1 cellular context compared by ENCODE assay signal in genomic region chr16:88784074-88784855, GRCh38.
TF ChIP-seq lines count a peak whose summit lies in the region.

No MANE protein-coding gene starts in this region.

TF ChIP-seq in HepG2, 621 proteins besides CTCF, POLR2A, EP300 and RAD21 (continued from another document and continues in another):
- no peak for TF ChIP-seq AFF4 (CRISPR knock-in tag; IDR thresholded peaks at IDR 0.05)
- no peak; the same call in 1 of the 2 replicates for TF ChIP-seq ZNF451 (CRISPR knock-in tag; IDR thresholded peaks at IDR 0.05)
- TF ChIP-seq TBX2 (CRISPR knock-in tag; IDR thresholded peaks at IDR 0.05; ENCODE audit: borderline replicate concordance) = no peak
- TF ChIP-seq SMAD3 (CRISPR knock-in tag; IDR thresholded peaks at IDR 0.05) = no peak
- TF ChIP-seq HNRNPLL (IDR thresholded peaks at IDR 0.05; ENCODE audit: low read depth, low read length, poor library complexity, severe bottlenecking) = no peak
- no peak for TF ChIP-seq GPBP1L1 (CRISPR knock-in tag; IDR thresholded peaks at IDR 0.05)
- TF ChIP-seq NFRKB (IDR thresholded peaks at IDR 0.05) = no peak
- no peak for TF ChIP-seq TP53 (CRISPR knock-in tag; conservative IDR thresholded peaks at IDR 0.05)
- TF ChIP-seq HDAC6 (IDR thresholded peaks at IDR 0.05; ENCODE audit: low read depth, low read length) = no peak
- TF ChIP-seq KAT7 (CRISPR knock-in tag; IDR thresholded peaks at IDR 0.05; ENCODE audit: borderline replicate concordance) = no peak; the same call in 1 of the 2 replicates
- TF ChIP-seq ZBTB10 (CRISPR knock-in tag; IDR thresholded peaks at IDR 0.05; ENCODE audit: borderline replicate concordance) = no peak; the same call in 1 of the 2 replicates
- no peak for TF ChIP-seq PHB2 (IDR thresholded peaks at IDR 0.05; ENCODE audit: partially characterized antibody)
- TF ChIP-seq SMYD3 (CRISPR knock-in tag; IDR thresholded peaks at IDR 0.05) = no peak
- TF ChIP-seq TEF (CRISPR knock-in tag; IDR thresholded peaks at IDR 0.05) = no peak
- TF ChIP-seq KLF6 (CRISPR knock-in tag; IDR thresholded peaks at IDR 0.05) = 0 out of 2 replicates have a peak, but pooled peaks have one; percentile 46
- no peak for TF ChIP-seq RARA (CRISPR knock-in tag; IDR thresholded peaks at IDR 0.05)
- TF ChIP-seq HES4 (CRISPR knock-in tag; IDR thresholded peaks at IDR 0.05; ENCODE audit: borderline replicate concordance) = peak; percentile 76; the same call in 1 of the 2 replicates
- TF ChIP-seq ZNF350 (CRISPR knock-in tag; IDR thresholded peaks at IDR 0.05; ENCODE audit: borderline replicate concordance, low read depth) = peak; percentile 56; the same call in 1 of the 2 replicates
- TF ChIP-seq SOX5 (CRISPR knock-in tag; IDR thresholded peaks at IDR 0.05; ENCODE audit: borderline replicate concordance) = no peak
- 0 out of 2 replicates have a peak, but pooled peaks have one; percentile 25 for TF ChIP-seq RXRB (CRISPR knock-in tag; IDR thresholded peaks at IDR 0.05; ENCODE audit: borderline replicate concordance)
- TF ChIP-seq BRCA1 (CRISPR knock-in tag; IDR thresholded peaks at IDR 0.05) = no peak; the same call in 1 of the 2 replicates
- TF ChIP-seq TCF12 (IDR thresholded peaks at IDR 0.05) = no peak
- no peak for TF ChIP-seq TCF12 (CRISPR knock-in tag; IDR thresholded peaks at IDR 0.05)
- no peak for TF ChIP-seq PPARG (CRISPR knock-in tag; conservative IDR thresholded peaks at IDR 0.05)
- TF ChIP-seq REL (CRISPR knock-in tag; conservative IDR thresholded peaks at IDR 0.05) = no peak; the same call in 1 of the 2 replicates
- TF ChIP-seq ZFP91 (CRISPR knock-in tag; IDR thresholded peaks at IDR 0.05; ENCODE audit: borderline replicate concordance) = no peak
- no peak for TF ChIP-seq NCOA1 (CRISPR knock-in tag; IDR thresholded peaks at IDR 0.05)
- TF ChIP-seq HNF4A (CRISPR knock-in tag; IDR thresholded peaks at IDR 0.05) = no peak
- TF ChIP-seq ZNF138 (CRISPR knock-in tag; IDR thresholded peaks at IDR 0.05; ENCODE audit: low read depth) = no peak
- no peak; the same call in 1 of the 2 replicates for TF ChIP-seq MXD4 (CRISPR knock-in tag; IDR thresholded peaks at IDR 0.05)
- no peak for TF ChIP-seq ZNF121 (CRISPR knock-in tag; IDR thresholded peaks at IDR 0.05)
- TF ChIP-seq UBTF (CRISPR knock-in tag; IDR thresholded peaks at IDR 0.05) = peak; percentile 77; the same call in 1 of the 2 replicates
- no peak for TF ChIP-seq ZNF841 (CRISPR knock-in tag; IDR thresholded peaks at IDR 0.05; ENCODE audit: borderline replicate concordance)
- no peak for TF ChIP-seq PAX8 (CRISPR knock-in tag; IDR thresholded peaks at IDR 0.05; ENCODE audit: borderline replicate concordance)
- no peak for TF ChIP-seq SNAPC5 (CRISPR knock-in tag; IDR thresholded peaks at IDR 0.05; ENCODE audit: borderline replicate concordance)
- no peak for TF ChIP-seq NCOR1 (IDR thresholded peaks at IDR 0.05; ENCODE audit: borderline replicate concordance, low read length)
- TF ChIP-seq RBAK (CRISPR knock-in tag; IDR thresholded peaks at IDR 0.05) = no peak
- peak; percentile 1; the same call in 1 of the 2 replicates for TF ChIP-seq ZFX (CRISPR knock-in tag; IDR thresholded peaks at IDR 0.05; ENCODE audit: low read depth)
- TF ChIP-seq ZNF713 (CRISPR knock-in tag; IDR thresholded peaks at IDR 0.05) = no peak
- no peak for TF ChIP-seq FOXP1 (IDR thresholded peaks at IDR 0.05)
- no peak for TF ChIP-seq FOXP1 (CRISPR knock-in tag; IDR thresholded peaks at IDR 0.05)
- no peak for TF ChIP-seq CHCHD3 (CRISPR knock-in tag; IDR thresholded peaks at IDR 0.05)
- no peak for TF ChIP-seq RAD51 (IDR thresholded peaks at IDR 0.05; ENCODE audit: borderline replicate concordance)
- no peak for TF ChIP-seq ZSCAN29 (CRISPR knock-in tag; conservative IDR thresholded peaks at IDR 0.05)
- no peak for TF ChIP-seq ZNF75D (CRISPR knock-in tag; IDR thresholded peaks at IDR 0.05; ENCODE audit: borderline replicate concordance)
- peak; percentile 6; the same call in 1 of the 2 replicates for TF ChIP-seq ZKSCAN1 (IDR thresholded peaks at IDR 0.05; ENCODE audit: low read length)
- no peak for TF ChIP-seq SMAD9 (CRISPR knock-in tag; IDR thresholded peaks at IDR 0.05)
- TF ChIP-seq MYC (CRISPR knock-in tag; IDR thresholded peaks at IDR 0.05; ENCODE audit: borderline replicate concordance) = peak; percentile 56; the same call in 1 of the 2 replicates
- no peak; the same call in 1 of the 2 replicates for TF ChIP-seq KAT8 (CRISPR knock-in tag; IDR thresholded peaks at IDR 0.05)
- peak; percentile 23 for TF ChIP-seq HNRNPH1 (optimal IDR thresholded peaks at IDR 0.05; ENCODE audit: low read depth, low read length)
- TF ChIP-seq RBM22 (optimal IDR thresholded peaks at IDR 0.05; ENCODE audit: low read length) = no peak
- 0 out of 2 replicates have a peak, but pooled peaks have one; percentile 6 for TF ChIP-seq CEBPB (IDR thresholded peaks at IDR 0.05; ENCODE audit: borderline replicate concordance, low read depth, low read length)
- no peak for TF ChIP-seq FOXM1 (CRISPR knock-in tag; IDR thresholded peaks at IDR 0.05)
- no peak for TF ChIP-seq PITX1 (CRISPR knock-in tag; IDR thresholded peaks at IDR 0.05)
- no peak for TF ChIP-seq CENPBD1 (CRISPR knock-in tag; IDR thresholded peaks at IDR 0.05; ENCODE audit: borderline replicate concordance, low read depth)
- TF ChIP-seq ETS1 (CRISPR knock-in tag; IDR thresholded peaks at IDR 0.05) = no peak
- no peak for TF ChIP-seq SMARCE1 (IDR thresholded peaks at IDR 0.05; ENCODE audit: borderline replicate concordance)
- 0 out of 2 replicates have a peak, but pooled peaks have one; percentile 78 for TF ChIP-seq ZNF572 (CRISPR knock-in tag; IDR thresholded peaks at IDR 0.05)
- TF ChIP-seq ZFP90 (CRISPR knock-in tag; IDR thresholded peaks at IDR 0.05; ENCODE audit: borderline replicate concordance) = peak; percentile 40; the same call in 1 of the 2 replicates
- TF ChIP-seq ZNF740 (CRISPR knock-in tag; IDR thresholded peaks at IDR 0.05) = peak; percentile 74; the same call in 1 of the 2 replicates
- TF ChIP-seq SYNCRIP (IDR thresholded peaks at IDR 0.05; ENCODE audit: insufficient read depth, low read depth, low read length) = no peak
- 0 out of 2 replicates have a peak, but pooled peaks have one; percentile 13 for TF ChIP-seq AKAP8 (CRISPR knock-in tag; IDR thresholded peaks at IDR 0.05)
